10 cellular contexts compared by ENCODE assay signal in genomic region chr4:153205757-153206156, GRCh38. TPM values are rescaled to one million over a fixed set of nuclear protein-coding genes. Genes with fewer than 3 reads are reported as not detected.
A peak's percentile ranks its signal among the peaks of the same experiment; 100 is the strongest.
DNase-seq lines count a peak whose midpoint lies in the region; ATAC-seq and TF ChIP-seq lines count a peak whose summit lies in the region.
"Had no signal": no experiment of that assay in that cellular context is flagged by ENCODE, and none has a peak within 500 bp of the region (broad histone marks: within the 10 kb centered on the region; RNA-seq: fewer than 3 reads in every experiment).

No MANE protein-coding gene starts in this region.

- H3K9me3 Mint-ChIP-seq in neural progenitor cell = no peaks in the 10 kb centered on the region

- intact Hi-C loops in colonic mucosa (cut with DNase I) = loop anchor here (10.0 kb wide), 2 partner anchors 51 to 109 kb away; no protein-coding TSS in a partner anchor

- TF ChIP-seq CTCF in colonic mucosa (IDR thresholded peaks at IDR 0.05) (no peak), neural progenitor cell (IDR thresholded peaks at IDR 0.05) (no peak)

- H3K27me3 ChIP-seq in colonic mucosa = no peaks in the 10 kb centered on the region
- H3K27me3 ChIP-seq in neural progenitor cell = peaks cover 31% of the 10 kb centered on the region
- H3K27me3 ChIP-seq: esophagus muscularis mucosa had no signal

- DNase-seq in ELF-1 (ENCODE audit: low read depth, low spot score) (peak; percentile 69), SK-N-MC (ENCODE audit: low read depth, low spot score) (no peak), colonic mucosa (peak; percentile 90), neural progenitor cell (ENCODE audit: low spot score) (peak; percentile 21), kidney glomerular epithelial cell (lab: John Stamatoyannopoulos, UW) (no peak), medulla oblongata (ENCODE audit: extremely low spot score) (no peak), NCI-H187 (lab: John Stamatoyannopoulos, UW) (no peak)
- DNase-seq: NCI-H1105 had no signal

- no peak for ATAC-seq in GM21515 (IDR thresholded peaks at IDR 0.05; ENCODE audit: unreplicated experiment)

- H3K27ac ChIP-seq in SK-N-MC = no peak overlapping the region
- H3K27ac ChIP-seq in colonic mucosa = peak overlapping the region; percentile 90
- no peak overlapping the region for H3K27ac ChIP-seq in neural progenitor cell

- peaks cover 71% of the 10 kb centered on the region for H3K4me1 Mint-ChIP-seq in neural progenitor cell

- H3K27me3 Mint-ChIP-seq in neural progenitor cell (ENCODE audit: insufficient read depth, low read depth) = peaks cover 3% of the 10 kb centered on the region

- H3K36me3 Mint-ChIP-seq in neural progenitor cell = peaks cover 11% of the 10 kb centered on the region

- H3K27ac Mint-ChIP-seq in neural progenitor cell = peak overlapping the region; percentile 95

- no peak overlapping the region for H2AFZ ChIP-seq in neural progenitor cell (replicated peaks)

- no peaks in the 10 kb centered on the region for H3K4me1 ChIP-seq in colonic mucosa
- H3K4me1 ChIP-seq in neural progenitor cell = peaks cover 36% of the 10 kb centered on the region

- H3K36me3 ChIP-seq in SK-N-MC (ENCODE audit: insufficient read depth, low read length) (no peaks in the 10 kb centered on the region), colonic mucosa (no peaks in the 10 kb centered on the region), neural progenitor cell (no peaks in the 10 kb centered on the region)
- H3K36me3 ChIP-seq: esophagus muscularis mucosa had no signal

- H3K9ac ChIP-seq in SK-N-MC (ENCODE audit: insufficient read length) = no peak overlapping the region
- H3K9ac ChIP-seq in colonic mucosa (ENCODE audit: low read depth in 2 of 2, low read length in 2 of 2) = peak overlapping the region; percentile 28 to 97
- H3K9ac ChIP-seq in neural progenitor cell = no peak overlapping the region

- peak overlapping the region; percentile 81 for H3K4me3 ChIP-seq in SK-N-MC
- peak overlapping the region; percentile 40 for H3K4me3 ChIP-seq in colonic mucosa
- no peak overlapping the region for H3K4me3 ChIP-seq in neural progenitor cell

- H3K79me2 ChIP-seq in neural progenitor cell (ENCODE audit: low read depth) = no peaks in the 10 kb centered on the region

- peaks cover 7% of the 10 kb centered on the region for H4K20me1 ChIP-seq in neural progenitor cell (ENCODE audit: low read depth)

- peak overlapping the region; percentile 72 for H3K4me2 ChIP-seq in neural progenitor cell

- H3K9me3 ChIP-seq in SK-N-MC (ENCODE audit: low read depth, low read length) (no peaks in the 10 kb centered on the region), colonic mucosa (no peaks in the 10 kb centered on the region), neural progenitor cell (ENCODE audit: low read depth) (no peaks in the 10 kb centered on the region)
- H3K9me3 ChIP-seq: esophagus muscularis mucosa had no signal

- peak overlapping the region; percentile 89 for H3K4me3 Mint-ChIP-seq in neural progenitor cell

- H3F3A ChIP-seq in neural progenitor cell (ENCODE audit: low read depth) = peaks cover 36% of the 10 kb centered on the region

RNA-seq across cellular contexts. Expression of gene TRIM2, which starts 1.5 kb away (rescaled TPM):
- total RNA-seq in colonic mucosa (100 to 1,000 TPM; 120 to 151 TPM), neural progenitor cell (ENCODE audit: low replicate concordance) (87.6 and 90.2 TPM in 2 replicates)

Comparison
In these comparisons a context has a peak if more than half of its experiments do, and no peak if none do; other contexts are left out.
1. DNase-seq: peak in ELF-1 (single experiment), colonic mucosa (single experiment) and neural progenitor cell (single experiment); none in SK-N-MC (single experiment), kidney glomerular epithelial cell (single experiment), medulla oblongata (single experiment) and NCI-H187 (0 of 2).
2. H3K9ac ChIP-seq: peak in colonic mucosa (2 of 2); none in SK-N-MC (single experiment) and neural progenitor cell (single experiment).